22 cellular contexts compared by ENCODE assay signal in genomic region chr10:47104101-47104707, GRCh38.
DNase-seq lines count a peak whose midpoint lies in the region; TF ChIP-seq lines count a peak whose summit lies in the region.
"Had no signal": no experiment of that assay in that cellular context is flagged by ENCODE, and none has a peak within 500 bp of the region (broad histone marks: within the 10 kb centered on the region; RNA-seq: fewer than 3 reads in every experiment).

No MANE protein-coding gene starts in this region.

- peak overlapping the region; percentile 32 for H3K18ac ChIP-seq in neuronal stem cell (ENCODE audit: low read length)

- 84% methylated on average over 4 of the region's 4 CpGs for WGBS in esophagus muscularis mucosa
- WGBS in neuronal stem cell (ENCODE audit: extremely low coverage in 2 of 2, insufficient read length in 2 of 2, insufficient replicate concordance in 1 of 2), 2 donors: no CpG with 5 or more reads among the region's 4 CpGs

- no peak overlapping the region for H4K8ac ChIP-seq in neuronal stem cell (ENCODE audit: low read depth, low read length)

- H3K79me1 ChIP-seq in neuronal stem cell (ENCODE audit: low read depth, low read length): no peaks in the 10 kb centered on the region

- no peak for TF ChIP-seq CTCF in AG04450 (IDR thresholded peaks at IDR 0.05; ENCODE audit: low read depth, low read length)
- TF ChIP-seq CTCF in esophagus muscularis mucosa (IDR thresholded peaks at IDR 0.05): no peak

- peaks cover 0 to 2% (median 0%) of the 10 kb centered on the region in 3 donors for H3K4me1 Mint-ChIP-seq in CD8-positive, alpha-beta memory T cell
- H3K4me1 Mint-ChIP-seq: activated CD4-positive, alpha-beta memory T cell treated with anti-CD3 and anti-CD28 coated beads, Interleukin-2, amount 10 ng/mL, durations not matched to agents 7 days and 5 days had no signal

- H2BK12ac ChIP-seq in neuronal stem cell (ENCODE audit: low read length): no peak overlapping the region

- peak overlapping the region; percentile 75 for H3K27ac ChIP-seq in AG04450 (ENCODE audit: low read depth, low read length)
- H3K27ac ChIP-seq in esophagus muscularis mucosa (replicated peaks in 1 of 4): no peak overlapping the region
- H3K27ac ChIP-seq in neuronal stem cell (replicated peaks; ENCODE audit: low read length): no peak overlapping the region
- no peak overlapping the region for H3K27ac ChIP-seq in CD8-positive, alpha-beta memory T cell (ENCODE audit: low read depth, low read length)
- H3K27ac ChIP-seq: hepatocyte, RWPE1 had no signal

- H4K91ac ChIP-seq in neuronal stem cell (ENCODE audit: low read depth, low read length, poor library complexity): no peak overlapping the region

- H2AK5ac ChIP-seq in neuronal stem cell (ENCODE audit: low read depth, low read length): no peak overlapping the region

- H3K9me3 Mint-ChIP-seq in CD8-positive, alpha-beta memory T cell: no peaks in the 10 kb centered on the region
- H3K9me3 Mint-ChIP-seq: activated CD4-positive, alpha-beta memory T cell treated with anti-CD3 and anti-CD28 coated beads, Interleukin-2, amount 10 ng/mL, durations not matched to agents 7 days and 5 days; stimulated activated naive CD8-positive, alpha-beta T cell treated with anti-CD3 and anti-CD28 coated beads, Interleukin-15, Interleukin-2, amounts not matched to agents 100 ng/mL and 50 ng/mL, for 24 hours had no signal

- CTCF ChIA-PET in AG04450 (lab: Charles Lee): no interaction called here
- CTCF ChIA-PET in CD8-positive, alpha-beta memory T cell (lab: Charles Lee): interaction anchor here (1.5 kb wide), 1 partner anchor 207 kb away, joined by 3 read pairs; no protein-coding TSS in a partner anchor

- H2BK5ac ChIP-seq in neuronal stem cell (ENCODE audit: low read length): no peak overlapping the region

- H2AFZ ChIP-seq in neuronal stem cell (ENCODE audit: low read length): peak overlapping the region; percentile 51
- H2AFZ ChIP-seq: hepatocyte had no signal

- no peaks in the 10 kb centered on the region for H3K27me3 Mint-ChIP-seq in CD8-positive, alpha-beta memory T cell
- H3K27me3 Mint-ChIP-seq: activated CD4-positive, alpha-beta memory T cell treated with anti-CD3 and anti-CD28 coated beads, Interleukin-2, amount 10 ng/mL, durations not matched to agents 7 days and 5 days; naive thymus-derived CD8-positive, alpha-beta T cell; stimulated activated naive CD8-positive, alpha-beta T cell treated with anti-CD3 and anti-CD28 coated beads, Interleukin-15, Interleukin-2, amounts not matched to agents 100 ng/mL and 50 ng/mL, for 24 hours had no signal

- H3K4me1 ChIP-seq in esophagus muscularis mucosa (no peaks in the 10 kb centered on the region), neuronal stem cell (ENCODE audit: control insufficient read depth in 2 of 2, insufficient read depth in 1 of 2, low read depth in 1 of 2, low read length in 2 of 2) (peaks cover 0 to 5% of the 10 kb centered on the region in 2 donors)
- H3K4me1 ChIP-seq in CD8-positive, alpha-beta memory T cell (ENCODE audit: insufficient read depth, low read length): no peaks in the 10 kb centered on the region
- H3K4me1 ChIP-seq: HAP-1 had no signal

- intact Hi-C loops in esophagus muscularis mucosa (cut with DNase I): no loop called here

- H2BK120ac ChIP-seq in neuronal stem cell (ENCODE audit: low read depth, low read length): no peak overlapping the region

- TF ChIP-seq POLR2A in esophagus muscularis mucosa (IDR thresholded peaks at IDR 0.05; ENCODE audit: low read depth): no peak

- H3K4ac ChIP-seq in neuronal stem cell (ENCODE audit: low read length): no peak overlapping the region

- no peak for TF ChIP-seq EP300 in esophagus muscularis mucosa (IDR thresholded peaks at IDR 0.05)

- peaks cover 8% of the 10 kb centered on the region for H3K9me3 ChIP-seq in AG04450 (ENCODE audit: control insufficient read depth, insufficient read depth, low read length)
- H3K9me3 ChIP-seq in esophagus muscularis mucosa: peaks cover 0 to 6% (median 0%) of the 10 kb centered on the region in 4 donors
- peaks cover 0 to 5% of the 10 kb centered on the region in 2 donors for H3K9me3 ChIP-seq in neuronal stem cell (replicated peaks in 1 of 2; ENCODE audit: control insufficient read depth in 2 of 2, insufficient read depth in 1 of 2, low read depth in 1 of 2, low read length in 2 of 2)
- no peaks in the 10 kb centered on the region for H3K9me3 ChIP-seq in CD8-positive, alpha-beta memory T cell (ENCODE audit: low read length)
- H3K9me3 ChIP-seq: HAP-1, thoracic aorta had no signal

- H3K27me3 ChIP-seq in AG04450 (ENCODE audit: control insufficient read depth, insufficient read depth, low read length): no peaks in the 10 kb centered on the region
- H3K27me3 ChIP-seq in esophagus muscularis mucosa: no peaks in the 10 kb centered on the region
- H3K27me3 ChIP-seq in neuronal stem cell (ENCODE audit: control insufficient read depth in 3 of 3, insufficient read depth in 3 of 3, low read depth in 1 of 3, low read length in 3 of 3): no peaks in the 10 kb centered on the region
- no peaks in the 10 kb centered on the region for H3K27me3 ChIP-seq in CD8-positive, alpha-beta memory T cell (ENCODE audit: insufficient read depth, low read length, poor library complexity, severe bottlenecking)
- H3K27me3 ChIP-seq: hepatocyte had no signal

- no peak overlapping the region for H3K9ac ChIP-seq in neuronal stem cell (ENCODE audit: low read depth, low read length, poor library complexity)

- no peaks in the 10 kb centered on the region for H3K36me3 ChIP-seq in esophagus muscularis mucosa
- H3K36me3 ChIP-seq in neuronal stem cell (replicated peaks in 1 of 2; ENCODE audit: control insufficient read depth in 2 of 2, insufficient read depth in 2 of 2, low read length in 2 of 2): no peaks in the 10 kb centered on the region
- H3K36me3 ChIP-seq in CD8-positive, alpha-beta memory T cell (ENCODE audit: insufficient read depth, low read length): no peaks in the 10 kb centered on the region
- H3K36me3 ChIP-seq: HAP-1, thoracic aorta had no signal

- no peak overlapping the region for H3K4me2 ChIP-seq in neuronal stem cell (ENCODE audit: insufficient read depth, low read length, poor library complexity, severe bottlenecking)
- H3K4me2 ChIP-seq: hepatocyte had no signal

- H3K27ac Mint-ChIP-seq in CD8-positive, alpha-beta memory T cell: no peak overlapping the region
- H3K27ac Mint-ChIP-seq: activated CD4-positive, alpha-beta memory T cell treated with anti-CD3 and anti-CD28 coated beads, Interleukin-2, amount 10 ng/mL, durations not matched to agents 7 days and 5 days; naive thymus-derived CD8-positive, alpha-beta T cell; stimulated activated naive CD8-positive, alpha-beta T cell treated with anti-CD3 and anti-CD28 coated beads, Interleukin-15, Interleukin-2, amounts not matched to agents 100 ng/mL and 50 ng/mL, for 24 hours had no signal

- H3K14ac ChIP-seq in neuronal stem cell (ENCODE audit: low read length): no peak overlapping the region

- H2BK15ac ChIP-seq in neuronal stem cell (ENCODE audit: low read length): no peak overlapping the region

- peak; percentile 27 for DNase-seq in AG04450 (ENCODE audit: low read depth, low spot score)
- DNase-seq in EH (ENCODE audit: low read depth): peak; percentile 32
- DNase-seq in esophagus muscularis mucosa (ENCODE audit: extremely low spot score): peak; percentile 88
- DNase-seq in neuronal stem cell (ENCODE audit: low spot score): no peak
- no peak for DNase-seq in NCI-H1092 (lab: John Stamatoyannopoulos, UW)
- no peak for DNase-seq in CD8-positive, alpha-beta memory T cell
- DNase-seq in dermis blood vessel endothelial cell: no peak
- DNase-seq: ACHN; activated CD4-positive, alpha-beta memory T cell treated with anti-CD3 and anti-CD28 coated beads, Interleukin-2, amount 10 ng/mL, durations not matched to agents 7 days and 5 days; activated effector memory CD4-positive, alpha-beta T cell treated with Interleukin-2 at 50 U/mL for 16 hours; effector CD4-positive, alpha-beta T cell; naive thymus-derived CD8-positive, alpha-beta T cell; NCI-H1417 treated with DMSO at 0.1 percent for 48 hours; NCI-H446; occipital lobe; T-helper 1 cell had no signal

- H3K4me3 Mint-ChIP-seq in CD8-positive, alpha-beta memory T cell: no peak overlapping the region
- H3K4me3 Mint-ChIP-seq: activated CD4-positive, alpha-beta memory T cell treated with anti-CD3 and anti-CD28 coated beads, Interleukin-2, amount 10 ng/mL, durations not matched to agents 7 days and 5 days; naive thymus-derived CD8-positive, alpha-beta T cell; stimulated activated naive CD8-positive, alpha-beta T cell treated with anti-CD3 and anti-CD28 coated beads, Interleukin-15, Interleukin-2, amounts not matched to agents 100 ng/mL and 50 ng/mL, for 24 hours had no signal

- H3K4me3 ChIP-seq in AG04450 (ENCODE audit: low read depth, low read length): no peak overlapping the region
- H3K4me3 ChIP-seq in esophagus muscularis mucosa: no peak overlapping the region
- no peak overlapping the region for H3K4me3 ChIP-seq in neuronal stem cell (ENCODE audit: low read length in 2 of 2)
- no peak overlapping the region for H3K4me3 ChIP-seq in CD8-positive, alpha-beta memory T cell (ENCODE audit: low read length)
- H3K4me3 ChIP-seq: HAP-1, hepatocyte, K562, thoracic aorta had no signal

- H3K23ac ChIP-seq in neuronal stem cell (ENCODE audit: low read depth, low read length, poor library complexity): no peak overlapping the region

- POLR2A ChIA-PET in AG04450 (lab: Yijun Ruan, JAX): interaction anchor here (1.1 to 1.7 kb wide), 3 partner anchors 12 to 63 kb away, joined by 3 to 5 read pairs (median 3); no protein-coding TSS in a partner anchor
- POLR2A ChIA-PET in CD8-positive, alpha-beta memory T cell (lab: Charles Lee): no interaction called here

- no peaks in the 10 kb centered on the region for H3K36me3 Mint-ChIP-seq in CD8-positive, alpha-beta memory T cell

Comparison
In these comparisons a context has a peak if more than half of its experiments do, and no peak if none do; other contexts are left out.
1. DNase-seq: peak in AG04450 (single experiment), EH (single experiment) and esophagus muscularis mucosa (single experiment); none in neuronal stem cell (single experiment), NCI-H1092 (single experiment), CD8-positive, alpha-beta memory T cell (0 of 5) and dermis blood vessel endothelial cell (single experiment).